In the genomic region with DNA sequence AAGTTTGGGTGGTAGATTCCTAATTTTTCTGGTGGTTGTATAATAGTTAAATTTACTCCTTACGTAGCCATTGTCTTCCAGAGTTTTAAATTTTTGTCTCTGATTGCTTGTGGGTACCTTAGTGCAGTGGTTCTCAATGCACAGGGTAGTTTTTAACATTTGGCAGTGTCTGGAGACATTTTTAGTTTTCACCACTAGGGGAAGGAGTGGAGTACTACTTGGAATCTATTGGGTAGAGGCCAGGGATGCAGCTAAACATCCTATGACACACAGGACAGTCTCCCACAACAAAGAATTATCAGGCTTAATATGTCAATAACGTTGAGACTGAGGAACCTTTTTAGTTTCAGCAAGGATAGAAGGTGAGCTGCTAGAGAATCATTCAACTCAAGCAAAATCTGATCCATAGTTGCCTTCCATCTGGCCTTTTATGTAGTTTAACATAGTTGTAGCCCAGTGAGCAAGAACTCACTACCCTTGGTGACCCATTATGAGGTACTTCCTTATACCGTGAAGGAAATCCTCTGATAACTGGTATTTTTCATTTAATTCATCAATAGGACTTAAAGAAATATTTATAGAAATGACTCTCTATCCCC, we compare ENCODE assay signal across 8 cellular contexts. TPM values are rescaled to one million over a fixed set of nuclear protein-coding genes. Genes with fewer than 3 reads are reported as not detected.
DNase-seq lines count a peak whose midpoint lies in the region; ATAC-seq and TF ChIP-seq lines count a peak whose summit lies in the region.

No MANE protein-coding gene starts in this region.

- no peak overlapping the region for H3K4me3 ChIP-seq in adrenal gland

- peak; percentile 28 to 57 (median 48) for TF ChIP-seq CTCF in adrenal gland (IDR thresholded peaks at IDR 0.05)

- ATAC-seq in GM18907 (IDR thresholded peaks at IDR 0.05; ENCODE audit: unreplicated experiment), result peak; percentile 80

- TF ChIP-seq POLR2A in adrenal gland (IDR thresholded peaks at IDR 0.05), result no peak

- no peaks in the 10 kb centered on the region for H3K27me3 ChIP-seq in adrenal gland

- H3K9me3 ChIP-seq in adrenal gland (replicated peaks in 1 of 3), result no peaks in the 10 kb centered on the region

- intact Hi-C loops in adrenal gland (cut with DNase I) (no loop called here), posterior cingulate gyrus (cut with DNase I) (no loop called here)

- DNase-seq in COLO829 (ENCODE audit: low spot score) (peak; percentile 35), HS-27A (ENCODE audit: low read depth) (peak; percentile 11), adrenal gland (peak in 3 of 7 donors; percentile 16 to 25 (median 17)), kidney tubule cell (ENCODE audit: low spot score) (peak; percentile 44), KG1 (lab: John Stamatoyannopoulos, UW) (no peak), posterior cingulate gyrus (no peak), ecto neural progenitor cell (ENCODE audit: low spot score) (no peak)

- no peaks in the 10 kb centered on the region for H3K4me1 ChIP-seq in adrenal gland (replicated peaks in 1 of 2)

- no peaks in the 10 kb centered on the region for H3K36me3 ChIP-seq in adrenal gland (replicated peaks in 1 of 2)

- 73 to 80% (median 79%) methylated on average over 3 of the region's 3 CpGs for WGBS in adrenal gland, 4 donors

- H3K27ac ChIP-seq in adrenal gland, result no peak overlapping the region

RNA-seq across cellular contexts. Expression of gene STX19, which starts 8.6 kb away (rescaled TPM):
- not detected for total RNA-seq in adrenal gland
- polyA plus RNA-seq in adrenal gland, result under 1 TPM; 0.07 to 0.26 (median 0.24) TPM

RNA-seq across cellular contexts. Expression of gene DHFR2, which starts 25.7 kb away (rescaled TPM):
- total RNA-seq in adrenal gland, result 10 to 100 TPM in 2 of 8 donors, 1 to 10 TPM in 6; 2.3 to 12.3 (median 7.7) TPM
- polyA plus RNA-seq in adrenal gland, result 1 to 10 TPM; 3.1 to 9.2 (median 4.8) TPM

RNA-seq across cellular contexts. Expression of gene NSUN3, which starts 25.9 kb away (rescaled TPM):
- 10 to 100 TPM in 6 of 8 donors, 1 to 10 TPM in 2; 5.1 to 17.7 (median 12.1) TPM for total RNA-seq in adrenal gland
- 10 to 100 TPM in 1 of 3 donors, 1 to 10 TPM in 2; 3.1 to 15.2 (median 5.2) TPM for polyA plus RNA-seq in adrenal gland

RNA-seq across cellular contexts. Expression of gene ARL13B, which starts 57.1 kb away (rescaled TPM):
- total RNA-seq in adrenal gland, result 1 to 10 TPM; 3.2 to 6.6 (median 6.1) TPM
- 1 to 10 TPM; 3.5 to 7.7 (median 3.9) TPM for polyA plus RNA-seq in adrenal gland

Comparison
In these comparisons a context has a peak if more than half of its experiments do, and no peak if none do; other contexts are left out.
1. DNase-seq: peak in COLO829 (single experiment), HS-27A (single experiment) and kidney tubule cell (single experiment); none in KG1 (single experiment), posterior cingulate gyrus (0 of 10) and ecto neural progenitor cell (single experiment).